Comparison of ENCODE assay signal across 2 cellular contexts in genomic region chr15:67914537-67915373, GRCh38.
TF ChIP-seq lines count a peak whose summit lies in the region.

No MANE protein-coding gene starts in this region.

TF ChIP-seq in K562, 482 proteins besides CTCF, POLR2A, EP300 and RAD21 (continued from another document and continues in another):
- TF ChIP-seq ZNF24 (IDR thresholded peaks at IDR 0.05): 0 out of 2 replicates have a peak, but pooled peaks have one; percentile 31
- TF ChIP-seq RFX5 (IDR thresholded peaks at IDR 0.05; ENCODE audit: low read depth, low read length): no peak
- TF ChIP-seq CC2D1A (IDR thresholded peaks at IDR 0.05): 0 out of 2 replicates have a peak, but pooled peaks have one; percentile 15
- TF ChIP-seq ZNF282 (CRISPR knock-in tag; IDR thresholded peaks at IDR 0.05): no peak
- TF ChIP-seq PKNOX1 (IDR thresholded peaks at IDR 0.05): peak; percentile 37
- no peak for TF ChIP-seq ZNF785 (CRISPR knock-in tag; IDR thresholded peaks at IDR 0.05)
- TF ChIP-seq TBL1XR1 (IDR thresholded peaks at IDR 0.05; ENCODE audit: low read length in 2 of 2): no peak
- TF ChIP-seq HDGF (IDR thresholded peaks at IDR 0.05): peak; percentile 88
- TF ChIP-seq CREM (IDR thresholded peaks at IDR 0.05; ENCODE audit: low read depth): no peak
- no peak for TF ChIP-seq ZBTB49 (CRISPR knock-in tag; IDR thresholded peaks at IDR 0.05; ENCODE audit: borderline replicate concordance)
- TF ChIP-seq TAF9B (IDR thresholded peaks at IDR 0.05; ENCODE audit: partially characterized antibody): peak; percentile 41
- TF ChIP-seq TRIM28 (IDR thresholded peaks at IDR 0.05): no peak
- peak; percentile 60 for TF ChIP-seq DPF2 (IDR thresholded peaks at IDR 0.05)
- no peak for TF ChIP-seq ARNT (IDR thresholded peaks at IDR 0.05)
- no peak for TF ChIP-seq HNRNPK (IDR thresholded peaks at IDR 0.05; ENCODE audit: low read depth, low read length, poor library complexity, severe bottlenecking)
- 0 out of 2 replicates have a peak, but pooled peaks have one; percentile 66 for TF ChIP-seq NFRKB (IDR thresholded peaks at IDR 0.05; ENCODE audit: low read depth)
- TF ChIP-seq GTF2A2 (tag; IDR thresholded peaks at IDR 0.05): no peak
- no peak for TF ChIP-seq E2F3 (CRISPR knock-in tag; IDR thresholded peaks at IDR 0.05)
- no peak for TF ChIP-seq ZNF212 (CRISPR knock-in tag; IDR thresholded peaks at IDR 0.05)
- TF ChIP-seq ZNF551 (CRISPR knock-in tag; IDR thresholded peaks at IDR 0.05): no peak
- no peak for TF ChIP-seq IFI16 (CRISPR knock-in tag; IDR thresholded peaks at IDR 0.05)
- no peak for TF ChIP-seq HSF4 (CRISPR knock-in tag; IDR thresholded peaks at IDR 0.05; ENCODE audit: borderline replicate concordance)
- TF ChIP-seq ZNF274 (IDR thresholded peaks at IDR 0.05; ENCODE audit: borderline replicate concordance, low read depth, low read length): no peak
- no peak for TF ChIP-seq SFPQ (IDR thresholded peaks at IDR 0.05; ENCODE audit: low read depth, low read length)
- no peak for TF ChIP-seq KLF1 (tag; IDR thresholded peaks at IDR 0.05)
- no peak for TF ChIP-seq ZFP30 (CRISPR knock-in tag; IDR thresholded peaks at IDR 0.05; ENCODE audit: borderline replicate concordance)
- no peak for TF ChIP-seq KDM1A (IDR thresholded peaks at IDR 0.05)
- no peak for TF ChIP-seq FOS (IDR thresholded peaks at IDR 0.05; ENCODE audit: extremely low read depth, insufficient read length)
- TF ChIP-seq ZNF395 (CRISPR knock-in tag; IDR thresholded peaks at IDR 0.05): no peak
- TF ChIP-seq EZH2 (IDR thresholded peaks at IDR 0.05; ENCODE audit: borderline replicate concordance, low read depth, low read length): no peak
- TF ChIP-seq HMBOX1 (IDR thresholded peaks at IDR 0.05): peak; percentile 79

TF ChIP-seq in HepG2, 621 proteins besides CTCF, POLR2A, EP300 and RAD21 (continued from another document):
- TF ChIP-seq PRDM10 (CRISPR knock-in tag; IDR thresholded peaks at IDR 0.05; ENCODE audit: low read depth): no peak
- TF ChIP-seq ZNF318 (CRISPR knock-in tag; IDR thresholded peaks at IDR 0.05): 0 out of 2 replicates have a peak, but pooled peaks have one; percentile 28
- TF ChIP-seq ZNF839 (CRISPR knock-in tag; IDR thresholded peaks at IDR 0.05; ENCODE audit: borderline replicate concordance): no peak
- no peak for TF ChIP-seq ZNF546 (CRISPR knock-in tag; conservative IDR thresholded peaks at IDR 0.05)
- TF ChIP-seq ZKSCAN8 (CRISPR knock-in tag; IDR thresholded peaks at IDR 0.05; ENCODE audit: borderline replicate concordance): 0 out of 2 replicates have a peak, but pooled peaks have one; percentile 40
- 0 out of 2 replicates have a peak, but pooled peaks have one; percentile 23 for TF ChIP-seq ZNF331 (CRISPR knock-in tag; IDR thresholded peaks at IDR 0.05)
- no peak for TF ChIP-seq NFE2L1 (CRISPR knock-in tag; IDR thresholded peaks at IDR 0.05; ENCODE audit: borderline replicate concordance)
TF ChIP-seq in HepG2: peak in this region for 13.
